9 cellular contexts compared by ENCODE assay signal in the genomic region with DNA sequence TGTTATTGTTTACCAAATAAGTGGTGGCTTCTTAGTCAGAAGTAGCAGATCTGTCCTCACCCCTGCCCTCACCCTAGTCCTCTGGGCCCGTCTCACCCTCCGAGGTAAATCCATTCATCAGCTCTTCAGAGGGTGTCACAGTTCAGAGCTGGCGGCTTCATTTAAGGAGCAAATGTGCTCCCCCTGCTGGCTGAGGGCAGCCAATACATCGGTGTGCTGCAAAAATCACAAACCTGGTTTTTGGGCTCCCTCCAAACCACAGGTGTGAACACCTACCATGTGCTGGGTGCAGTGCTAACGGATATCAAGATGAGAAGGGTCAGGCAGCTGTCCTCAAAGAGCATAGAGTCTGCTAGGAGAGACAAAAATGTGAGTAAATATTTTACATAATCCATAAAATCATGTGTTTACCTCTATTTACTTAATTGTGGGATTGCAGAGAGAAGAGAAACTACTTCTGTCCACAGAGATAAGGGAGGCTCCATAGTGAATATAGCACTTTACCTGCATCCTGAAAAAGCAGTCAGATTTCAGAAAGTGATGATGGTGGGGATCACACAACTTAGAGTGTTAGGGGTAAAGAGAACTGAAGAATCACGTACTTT. TPM values are rescaled to one million over a fixed set of nuclear protein-coding genes. Genes with fewer than 3 reads are reported as not detected.
DNase-seq lines count a peak whose midpoint lies in the region; ATAC-seq, FAIRE-seq and TF ChIP-seq lines count a peak whose summit lies in the region.
"Had no signal": no experiment of that assay in that cellular context is flagged by ENCODE, and none has a peak within 500 bp of the region (broad histone marks: within the 10 kb centered on the region; RNA-seq: fewer than 3 reads in every experiment).

No MANE protein-coding gene starts in this region.

- no peaks in the 10 kb centered on the region for H4K20me1 ChIP-seq in HCT116 (ENCODE audit: insufficient read depth)
- H4K20me1 ChIP-seq in HepG2 (ENCODE audit: insufficient read depth, low read length): no peaks in the 10 kb centered on the region

- H3K4me3 ChIP-seq in HCT116 (replicated peaks in 1 of 2; ENCODE audit: low read depth in 1 of 2, low read length in 2 of 2): no peak overlapping the region
- H3K4me3 ChIP-seq in HepG2 (replicated peaks in 1 of 3; ENCODE audit: insufficient read depth in 1 of 3, low read depth in 2 of 3, low read length in 3 of 3): no peak overlapping the region

- H3K27ac ChIP-seq in HCT116 (ENCODE audit: low read depth, low read length): no peak overlapping the region
- no peak overlapping the region for H3K27ac ChIP-seq in HepG2 (ENCODE audit: extremely low read length, insufficient read depth, low read length)

- CTCF ChIA-PET in HCT116 (lab: Charles Lee): interaction anchor here (0.9 to 1.6 kb wide), 10 partner anchors 8 to 344 kb away, joined by 3 to 16 read pairs (median 4); no protein-coding TSS in a partner anchor
- CTCF ChIA-PET in HepG2 (lab: Yijun Ruan, JAX; ENCODE audit: low intra/inter-chr PET ratio, low total read pairs): interaction anchor here (1.5 kb wide), 1 partner anchor 131 kb away, joined by 13 read pairs; no protein-coding TSS in a partner anchor

- RAD21 ChIA-PET in HCT116 (lab: Charles Lee; ENCODE audit: low non-redundant PET in 1 of 2, low total read pairs in 2 of 2, uncharacterized antibody in 2 of 2, unreplicated experiment in 2 of 2): interaction anchor here (1.0 to 1.3 kb wide), 2 partner anchors 131 kb away, joined by 3 read pairs; no protein-coding TSS in a partner anchor

- no peaks in the 10 kb centered on the region for H3K9me2 ChIP-seq in HCT116 (ENCODE audit: insufficient read depth)

- H3K9ac ChIP-seq in HCT116 (ENCODE audit: low read length): no peak overlapping the region
- H3K9ac ChIP-seq in HepG2 (ENCODE audit: insufficient read depth, low read depth, low read length): no peak overlapping the region

- DNase-seq in D721Med (ENCODE audit: insufficient read length, low spot score) (peak; percentile 40), HCT116 (ENCODE audit: low read depth, low spot score) (peak; percentile 60), NCI-H2196 (lab: John Stamatoyannopoulos, UW; ENCODE audit: unreplicated experiment) (peak; percentile 62), cerebellar cortex (ENCODE audit: low spot score) (peak; percentile 84), HepG2 (ENCODE audit: low spot score) (peak; percentile 52)
- peak; percentile 34 for DNase-seq in activated CD4-positive, alpha-beta T cell treated with anti-CD3 and anti-CD28 coated beads for 1 hour
- peak; percentile 18 to 28 (median 26) for DNase-seq in stimulated activated CD4-positive, alpha-beta T cell treated with anti-CD3 and anti-CD28 coated beads, TNF-alpha, amount 100 ng/mL, for 4 hours (ENCODE audit: low read depth in 3 of 3)

- ATAC-seq in HCT116 (peak; percentile 84), HepG2 (peak; percentile 85), GM19397 (IDR thresholded peaks at IDR 0.05; ENCODE audit: unreplicated experiment) (no peak)

- 11% methylated on average over 6 of the region's 6 CpGs for WGBS in HepG2 (ENCODE audit: low lambda C conversion rate)

- H3K4me1 ChIP-seq in HCT116 (ENCODE audit: control insufficient read depth in 1 of 2, insufficient read depth in 2 of 2, low read length in 2 of 2): peaks cover 0 to 7% of the 10 kb centered on the region in 2 experiments; a peak in 1 of 4 replicates
- no peaks in the 10 kb centered on the region for H3K4me1 ChIP-seq in HepG2 (ENCODE audit: insufficient read depth, low read length)

- no peak for TF ChIP-seq POLR2A in HCT116 (IDR thresholded peaks at IDR 0.05; ENCODE audit: borderline replicate concordance, extremely low read depth, insufficient read depth, insufficient read length)
- TF ChIP-seq POLR2A in HepG2 (IDR thresholded peaks at IDR 0.05; ENCODE audit: insufficient read depth in 1 of 2, low read depth in 2 of 2, low read length in 2 of 2): no peak

- POLR2A ChIA-PET in HCT116 (lab: Charles Lee): no interaction called here
- POLR2A ChIA-PET in HepG2 (lab: Yijun Ruan, JAX): no interaction called here

- H3K36me3 ChIP-seq in HCT116 (ENCODE audit: control insufficient read depth in 1 of 2, insufficient read depth in 2 of 2, low read length in 2 of 2): no peaks in the 10 kb centered on the region
- no peaks in the 10 kb centered on the region for H3K36me3 ChIP-seq in HepG2 (replicated peaks in 1 of 2; ENCODE audit: control insufficient read depth in 1 of 2, insufficient read depth in 2 of 2, low read length in 2 of 2)

- TF ChIP-seq EP300 in HepG2 (IDR thresholded peaks at IDR 0.05; ENCODE audit: low read depth in 2 of 2, low read length in 2 of 2): no peak
- TF ChIP-seq EP300 in HepG2 (CRISPR knock-in tag; IDR thresholded peaks at IDR 0.05; ENCODE audit: borderline replicate concordance): no peak

- peak; percentile 89 for TF ChIP-seq CTCF in D721Med (IDR thresholded peaks at IDR 0.05; ENCODE audit: insufficient read depth, missing control alignments)
- peak; percentile 56 to 89 (median 85); a peak in 5 of 6 replicates for TF ChIP-seq CTCF in HCT116 (IDR thresholded peaks at IDR 0.05 in 2 of 3, conservative IDR thresholded peaks at IDR 0.05 in 1 of 3; ENCODE audit: borderline replicate concordance in 1 of 3, insufficient read depth in 1 of 3, low read depth in 2 of 3, low read length in 2 of 3)
- peak; percentile 80 for TF ChIP-seq CTCF in HepG2 (CRISPR knock-in tag; IDR thresholded peaks at IDR 0.05)

- TF ChIP-seq RAD21 in HCT116 (IDR thresholded peaks at IDR 0.05; ENCODE audit: low read depth): peak; percentile 63
- no peak for TF ChIP-seq RAD21 in HepG2 (CRISPR knock-in tag; IDR thresholded peaks at IDR 0.05)

- H3K9me3 ChIP-seq in HCT116 (ENCODE audit: control insufficient read depth in 1 of 2, insufficient read depth in 1 of 2, low read depth in 1 of 2, low read length in 2 of 2) (no peaks in the 10 kb centered on the region), HepG2 (ENCODE audit: low read length) (no peaks in the 10 kb centered on the region)

- FAIRE-seq in D721Med (lab: Jason Lieb, UNC): no peak
- FAIRE-seq in HepG2 (lab: Jason Lieb, UNC): peak; percentile 60

- H2AFZ ChIP-seq in HCT116 (ENCODE audit: low read depth, low read length, poor library complexity, severe bottlenecking) (no peak overlapping the region), HepG2 (ENCODE audit: low read length) (no peak overlapping the region)

- H3K79me2 ChIP-seq in HCT116 (ENCODE audit: insufficient read depth, low read length): no peaks in the 10 kb centered on the region
- no peaks in the 10 kb centered on the region for H3K79me2 ChIP-seq in HepG2 (ENCODE audit: insufficient read depth, low read length)

- H3K27me3 ChIP-seq in HCT116 (ENCODE audit: insufficient read depth, low read length): peaks cover 29% of the 10 kb centered on the region
- peaks cover 0 to 19% of the 10 kb centered on the region in 2 experiments; a peak in 3 of 5 replicates for H3K27me3 ChIP-seq in HepG2 (ENCODE audit: control insufficient read depth in 1 of 2, insufficient read depth in 2 of 2, low read length in 2 of 2)

- intact Hi-C loops in HCT116 (cut with micrococcal nuclease) (no loop called here), HepG2 (cut with micrococcal nuclease; ENCODE audit: unreplicated experiment) (loop anchor here (1.0 to 10.0 kb wide), 2 partner anchors 132 to 261 kb away; no protein-coding TSS in a partner anchor)

- BruUV-seq in HCT116 (replicated peaks; lab: Mats Ljungman, UMichigan) (no TSS peak), HepG2 (replicated peaks; lab: Mats Ljungman, UMichigan) (no TSS peak)

- in situ Hi-C loops in HepG2 (cut with HindIII; ENCODE audit: extremely low pct_ligation_motif_present, low pct_unique_long_range_greater_than_20kb): no loop called here

- H3K4me2 ChIP-seq in HCT116 (ENCODE audit: low read length): no peak overlapping the region
- H3K4me2 ChIP-seq in HepG2 (ENCODE audit: low read depth, low read length): no peak overlapping the region

TF ChIP-seq in HCT116, 20 proteins besides CTCF, POLR2A, EP300 and RAD21 (continues in another document):
- TF ChIP-seq EZH2 (IDR thresholded peaks at IDR 0.05): no peak
- no peak for TF ChIP-seq ZNF274 (IDR thresholded peaks at IDR 0.05; ENCODE audit: low read depth, low read length)
- TF ChIP-seq JUND (IDR thresholded peaks at IDR 0.05): no peak
- TF ChIP-seq, protein P1, sequence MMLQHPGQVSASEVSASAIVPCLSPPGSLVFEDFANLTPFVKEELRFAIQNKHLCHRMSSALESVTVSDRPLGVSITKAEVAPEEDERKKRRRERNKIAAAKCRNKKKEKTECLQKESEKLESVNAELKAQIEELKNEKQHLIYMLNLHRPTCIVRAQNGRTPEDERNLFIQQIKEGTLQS (IDR thresholded peaks at IDR 0.05): no peak

TF ChIP-seq in HepG2, 621 proteins besides CTCF, POLR2A, EP300 and RAD21 (continues in another document):
- peak; percentile 42 for TF ChIP-seq STAG1 (CRISPR knock-in tag; IDR thresholded peaks at IDR 0.05)

RNA-seq across cellular contexts. Expression of a gene that starts 15.5 kb away (rescaled TPM):
- total RNA-seq in HCT116 (2021; ENCODE audit: unreplicated experiment) (0.20 TPM), HepG2 (2016; rRNA removed; fragmentation: Illumina TruSeq; extraction: Trizol) (not detected in 2 replicates)
- 0.02 TPM in 1 of 2 replicates, not detected in the other for polyA plus RNA-seq in HCT116 (2012)
- not detected in 2 replicates for total RNA-seq in HepG2 (2016; cell fraction: cytosol; rRNA removed; fragmentation: Illumina TruSeq; extraction: Trizol; ENCODE audit: low read depth)
- not detected in 2 replicates for total RNA-seq in HepG2 (2016; cell fraction: insoluble cytoplasmic fraction; rRNA removed; fragmentation: Illumina TruSeq; extraction: Trizol)
- not detected in 2 replicates for total RNA-seq in HepG2 (2016; cell fraction: membrane; rRNA removed; fragmentation: Illumina TruSeq; extraction: Trizol)
- not detected in 2 replicates for total RNA-seq in HepG2 (2016; cell fraction: nucleus; rRNA removed; fragmentation: Illumina TruSeq; extraction: Trizol)
- polyA plus RNA-seq in HepG2 (2011; rRNA removed): not detected in 2 replicates
- not detected in 2 replicates for polyA plus RNA-seq in HepG2 (2011; cell fraction: cytosol; rRNA removed)
- 0.09 TPM in 1 of 2 replicates, not detected in the other for polyA plus RNA-seq in HepG2 (2011; cell fraction: nucleus; rRNA removed)
- polyA plus RNA-seq in HepG2 (2012): not detected in 2 replicates
- not detected in 2 replicates for polyA plus RNA-seq in HepG2 (2016; cell fraction: cytosol; fragmentation: Illumina TruSeq; extraction: Trizol; ENCODE audit: low read depth)
- polyA plus RNA-seq in HepG2 (2016; cell fraction: insoluble cytoplasmic fraction; fragmentation: Illumina TruSeq; extraction: Trizol; ENCODE audit: low read depth): not detected in 2 replicates
- not detected in 2 replicates for polyA plus RNA-seq in HepG2 (2016; cell fraction: membrane; fragmentation: Illumina TruSeq; extraction: Trizol; ENCODE audit: low read depth)
- not detected in 2 replicates for polyA plus RNA-seq in HepG2 (2016; cell fraction: nucleus; fragmentation: Illumina TruSeq; extraction: Trizol; ENCODE audit: insufficient read depth, low read depth)
- polyA minus RNA-seq in HepG2 (2011; rRNA and poly(A)+ RNA removed; ENCODE audit: low replicate concordance): not detected in 2 replicates
- polyA minus RNA-seq in HepG2 (2011; cell fraction: cytosol; rRNA and poly(A)+ RNA removed): not detected in 2 replicates
- not detected in 2 replicates for polyA minus RNA-seq in HepG2 (2011; cell fraction: nucleus; rRNA and poly(A)+ RNA removed)
- total RNA-seq: T-helper 1 cell treated with Interleukin-12 subunit alpha and Interleukin-12 subunit beta and Interleukin-4 antibody, amounts not matched to agents 30 ng/mL and 1 ng/mL, for 36 hours had no signal

Comparison
In these comparisons a context has a peak if more than half of its experiments do, and no peak if none do; other contexts are left out.
1. DNase-seq: peak in every context shown above with its lines; median percentile 84 in cerebellar cortex; 62 in NCI-H2196; 60 in HCT116; 52 in HepG2; 40 in D721Med; 34 in activated CD4-positive, alpha-beta T cell treated with anti-CD3 and anti-CD28 coated beads for 1 hour; 26 in stimulated activated CD4-positive, alpha-beta T cell treated with anti-CD3 and anti-CD28 coated beads, TNF-alpha, amount 100 ng/mL, for 4 hours.